Comparison of ENCODE assay signal across 8 cellular contexts in the genomic region with DNA sequence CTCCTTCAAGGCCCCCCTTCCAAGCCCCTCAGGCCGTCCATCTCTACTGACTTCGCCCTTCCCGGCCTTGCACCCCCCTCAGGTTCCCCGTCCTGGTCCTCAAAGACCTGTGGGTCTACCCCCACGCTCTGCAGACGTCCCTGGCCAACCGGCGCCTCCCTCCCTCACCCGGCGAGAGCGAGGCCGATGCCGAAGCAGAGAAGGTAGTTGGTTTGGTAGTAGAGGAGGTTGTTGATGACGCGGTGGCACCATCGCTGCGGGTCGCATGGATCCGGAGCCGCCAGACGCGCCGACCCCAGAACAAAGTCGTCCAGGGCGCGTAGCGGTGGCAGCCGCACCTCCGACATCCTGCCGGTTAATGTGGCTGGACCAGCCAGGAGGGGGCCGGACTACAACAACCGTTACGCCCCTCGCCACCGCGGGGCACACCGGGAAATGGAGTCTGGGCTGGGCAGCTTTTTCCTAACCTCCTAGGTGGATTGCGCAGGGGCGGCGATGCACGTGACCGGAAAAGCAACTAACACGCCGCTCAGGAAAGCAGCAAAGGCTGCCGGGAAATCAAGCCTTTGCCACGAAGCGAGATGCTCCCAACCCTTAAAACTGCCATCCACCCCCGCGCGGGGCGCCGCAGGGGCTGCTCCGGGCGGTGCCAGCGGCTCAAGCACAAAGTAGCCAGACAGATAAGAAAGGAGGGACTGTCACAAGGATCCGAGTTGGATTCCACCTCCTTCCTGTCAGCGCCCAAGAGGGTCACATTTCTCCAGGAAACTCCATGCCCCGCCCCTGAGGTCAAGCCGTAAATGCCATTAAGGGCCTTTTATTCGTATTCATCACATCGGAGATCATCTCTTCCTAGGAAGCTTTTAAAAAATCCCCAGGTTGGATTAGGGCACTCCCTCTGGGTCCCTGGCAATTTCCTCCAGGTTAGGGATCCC.
A peak's percentile ranks its signal among the peaks of the same experiment; 100 is the strongest.
DNase-seq lines count a peak whose midpoint lies in the region; ATAC-seq and TF ChIP-seq lines count a peak whose summit lies in the region.

A gene with protein sequence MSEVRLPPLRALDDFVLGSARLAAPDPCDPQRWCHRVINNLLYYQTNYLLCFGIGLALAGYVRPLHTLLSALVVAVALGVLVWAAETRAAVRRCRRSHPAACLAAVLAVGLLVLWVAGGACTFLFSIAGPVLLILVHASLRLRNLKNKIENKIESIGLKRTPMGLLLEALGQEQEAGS (minus strand): TSS at position 362 of the 935 bp plus-strand sequence. CDS start 15 bp downstream, at position 347.

- peak within 1 kb of the TSS; percentile 84 for H3K4me3 Mint-ChIP-seq in central memory CD8-positive, alpha-beta T cell

- peaks cover 18% of the 10 kb centered on the region for H3K4me1 Mint-ChIP-seq in central memory CD8-positive, alpha-beta T cell

- H3K27me3 Mint-ChIP-seq in central memory CD8-positive, alpha-beta T cell = no peaks in the 10 kb centered on the region

- in situ Hi-C loops in GM13976 (cut with MboI; ENCODE audit: low sequenced_read_pairs, unreplicated experiment) = no loop called here

- H3K36me3 Mint-ChIP-seq in central memory CD8-positive, alpha-beta T cell (ENCODE audit: insufficient read depth) = peaks cover 12% of the 10 kb centered on the region

- no peak for TF ChIP-seq CTCF in GM13976 (IDR thresholded peaks at IDR 0.05; ENCODE audit: borderline replicate concordance, control extremely low read depth, extremely low read depth, insufficient read depth, missing control alignments)

- no peaks in the 10 kb centered on the region for H3K9me3 Mint-ChIP-seq in central memory CD8-positive, alpha-beta T cell

- peak; percentile 92 for ATAC-seq in HG02981 (IDR thresholded peaks at IDR 0.05; ENCODE audit: unreplicated experiment)
- peak; percentile 96 to 99 for ATAC-seq in activated CD4-positive, CD25-positive, alpha-beta regulatory T cell treated with anti-CD3 and anti-CD28 coated beads, Interleukin-2, amount 50 U/mL, for 24 hours
- ATAC-seq in central memory CD8-positive, alpha-beta T cell (replicated peaks; ENCODE audit: extremely low read depth, poor library complexity, severe bottlenecking) = peak; percentile 94

- DNase-seq in GM13976 (ENCODE audit: low spot score) = peak; percentile 90
- DNase-seq in NCI-H2196 (lab: John Stamatoyannopoulos, UW; ENCODE audit: unreplicated experiment) = peak; percentile 87
- peak; percentile 68 to 86 for DNase-seq in central memory CD8-positive, alpha-beta T cell (ENCODE audit: low spot score in 2 of 2)
- DNase-seq in inferior parietal cortex (ENCODE audit: extremely low spot score) = peak; percentile 90
- peak; percentile 77 for DNase-seq in smooth muscle cell of the brain vasculature (ENCODE audit: low read depth, low spot score)
- no peak for DNase-seq in RKO (ENCODE audit: low spot score)

- H3K27ac Mint-ChIP-seq in central memory CD8-positive, alpha-beta T cell (ENCODE audit: low read depth) = peak within 1 kb of the TSS; percentile 96
